In the genomic region with DNA sequence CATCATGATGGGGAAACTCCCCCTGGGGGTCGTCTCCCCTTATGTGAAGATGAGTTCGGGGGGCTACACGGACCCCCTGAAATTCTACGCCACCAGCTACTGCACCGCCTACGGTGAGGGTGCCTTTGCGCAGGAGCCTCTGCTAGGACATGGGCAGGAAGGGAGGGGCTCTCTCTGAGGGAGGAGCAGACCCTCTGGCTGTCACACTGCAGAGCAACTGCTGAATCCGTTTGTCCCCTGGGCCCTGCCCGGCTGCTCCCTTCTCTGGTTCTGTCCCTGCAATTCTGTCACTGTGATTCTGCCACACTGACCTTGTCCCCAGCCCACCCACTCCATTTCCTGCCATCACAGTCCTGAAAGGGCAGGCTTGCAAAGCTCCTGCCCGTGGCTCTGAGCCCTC, we compare ENCODE assay signal across 24 cellular contexts. TPM values are rescaled to one million over a fixed set of nuclear protein-coding genes. Genes with fewer than 3 reads are reported as not detected.
DNase-seq lines count a peak whose midpoint lies in the region; ATAC-seq, FAIRE-seq and TF ChIP-seq lines count a peak whose summit lies in the region.
"Had no signal": no experiment of that assay in that cellular context is flagged by ENCODE, and none has a peak within 500 bp of the region (broad histone marks: within the 10 kb centered on the region; RNA-seq: fewer than 3 reads in every experiment).

No MANE protein-coding gene starts in this region.

- H2AFZ ChIP-seq in HepG2 (ENCODE audit: low read length) (no peak overlapping the region), trophoblast cell (ENCODE audit: insufficient read depth, low read length, poor library complexity) (no peak overlapping the region)

- no peak overlapping the region for H2BK120ac ChIP-seq in trophoblast cell (ENCODE audit: insufficient read depth, low read length, poor library complexity)

- H3K79me2 ChIP-seq in HepG2 (ENCODE audit: insufficient read depth, low read length) (no peaks in the 10 kb centered on the region), trophoblast cell (ENCODE audit: control insufficient read depth, insufficient read depth, low read length, poor library complexity) (no peaks in the 10 kb centered on the region)

- H3K4ac ChIP-seq in trophoblast cell (ENCODE audit: low read depth, low read length), result no peak overlapping the region

- H3K27me3 ChIP-seq in HepG2 (ENCODE audit: control insufficient read depth in 1 of 2, insufficient read depth in 2 of 2, low read length in 2 of 2) (peaks cover 2 to 48% of the 10 kb centered on the region in 2 experiments), right lobe of liver (no peaks in the 10 kb centered on the region), trophoblast cell (ENCODE audit: insufficient read depth, low read length) (no peaks in the 10 kb centered on the region), Caco-2 (replicated peaks; ENCODE audit: control insufficient read depth, insufficient read depth, low read length) (no peaks in the 10 kb centered on the region)

- ATAC-seq in HepG2, result no peak; the same call in 2 of the 3 replicates
- ATAC-seq in right lobe of liver, result no peak

- no peak overlapping the region for H3K18ac ChIP-seq in trophoblast cell (ENCODE audit: low read length)

- no peak overlapping the region for H3K23ac ChIP-seq in trophoblast cell (ENCODE audit: low read length)

- H3K36me3 ChIP-seq in HepG2 (replicated peaks in 1 of 2; ENCODE audit: control insufficient read depth in 1 of 2, insufficient read depth in 2 of 2, low read length in 2 of 2) (no peaks in the 10 kb centered on the region), right lobe of liver (no peaks in the 10 kb centered on the region), trophoblast cell (ENCODE audit: control insufficient read depth in 1 of 2, insufficient read depth in 2 of 2, low read length in 2 of 2) (no peaks in the 10 kb centered on the region), Caco-2 (ENCODE audit: control insufficient read depth, insufficient read depth, low read length) (no peaks in the 10 kb centered on the region)

- H3K27me3 Mint-ChIP-seq in Caco-2 (ENCODE audit: insufficient read depth, unreplicated experiment), result no peaks in the 10 kb centered on the region
- H3K27me3 Mint-ChIP-seq in activated naive CD8-positive, alpha-beta T cell treated with anti-CD3 and anti-CD28 coated beads for 36 hours, result no peaks in the 10 kb centered on the region

- no peak overlapping the region for H4K8ac ChIP-seq in trophoblast cell (ENCODE audit: low read depth, low read length)

- H3K27ac ChIP-seq in HepG2 (ENCODE audit: extremely low read length, insufficient read depth, low read length), result no peak overlapping the region
- no peak overlapping the region for H3K27ac ChIP-seq in right lobe of liver
- H3K27ac ChIP-seq in cingulate gyrus (ENCODE audit: low read depth, low read length), result peak overlapping the region; percentile 65
- H3K27ac ChIP-seq in trophoblast cell (ENCODE audit: low read depth, low read length), result no peak overlapping the region
- H3K27ac ChIP-seq: KMS-11 had no signal

- H3K9ac ChIP-seq in HepG2 (ENCODE audit: insufficient read depth, low read depth, low read length) (no peak overlapping the region), trophoblast cell (ENCODE audit: low read length) (no peak overlapping the region)
- H3K9ac ChIP-seq: KMS-11 had no signal

- POLR2A ChIA-PET in HepG2 (lab: Yijun Ruan, JAX) (no interaction called here), Caco-2 (lab: Charles Lee) (no interaction called here)

- no peak overlapping the region for H3K4me3 Mint-ChIP-seq in Caco-2 (ENCODE audit: unreplicated experiment)
- no peak overlapping the region for H3K4me3 Mint-ChIP-seq in activated naive CD8-positive, alpha-beta T cell treated with anti-CD3 and anti-CD28 coated beads for 36 hours
- H3K4me3 Mint-ChIP-seq: CD14-positive monocyte had no signal

- in situ Hi-C loops in HepG2 (cut with HindIII; ENCODE audit: extremely low pct_ligation_motif_present, low pct_unique_long_range_greater_than_20kb), result no loop called here

- WGBS in HepG2 (ENCODE audit: low lambda C conversion rate), result 0% methylated on average over 3 of the region's 10 CpGs
- WGBS in right lobe of liver (ENCODE audit: insufficient coverage, low coverage, low lambda C conversion rate, missing lambda C conversion rate), result no CpG with 5 or more reads among the region's 10 CpGs
- WGBS in trophoblast cell (ENCODE audit: extremely low coverage, insufficient coverage, insufficient read length), result no CpG with 5 or more reads among the region's 10 CpGs

- H2BK12ac ChIP-seq in trophoblast cell (ENCODE audit: low read length), result no peak overlapping the region

- TF ChIP-seq CTCF in HepG2 (CRISPR knock-in tag; IDR thresholded peaks at IDR 0.05), result no peak
- no peak for TF ChIP-seq CTCF in right lobe of liver (IDR thresholded peaks at IDR 0.05)
- TF ChIP-seq CTCF in Caco-2 (IDR thresholded peaks at IDR 0.05; ENCODE audit: insufficient read depth in 1 of 2, low read depth in 1 of 2, low read length in 1 of 2, severe bottlenecking in 1 of 2, unreplicated experiment in 1 of 2), result no peak

- H4K20me1 ChIP-seq in HepG2 (ENCODE audit: insufficient read depth, low read length), result no peaks in the 10 kb centered on the region

- TF ChIP-seq POLR2A in HepG2 (IDR thresholded peaks at IDR 0.05; ENCODE audit: insufficient read depth in 1 of 2, low read depth in 2 of 2, low read length in 2 of 2) (no peak), right lobe of liver (IDR thresholded peaks at IDR 0.05) (no peak)

- H3K4me1 Mint-ChIP-seq in Caco-2 (ENCODE audit: low read depth, unreplicated experiment), result peaks cover 11% of the 10 kb centered on the region
- H3K4me1 Mint-ChIP-seq in activated naive CD8-positive, alpha-beta T cell treated with anti-CD3 and anti-CD28 coated beads for 36 hours, result no peaks in the 10 kb centered on the region
- H3K4me1 Mint-ChIP-seq: CD14-positive monocyte had no signal

- no peaks in the 10 kb centered on the region for H3K79me1 ChIP-seq in trophoblast cell (ENCODE audit: low read length)

- H3K4me1 ChIP-seq in HepG2 (ENCODE audit: insufficient read depth, low read length) (peaks cover 47% of the 10 kb centered on the region), right lobe of liver (peaks cover 0 to 3% (median 0%) of the 10 kb centered on the region in 4 donors), trophoblast cell (ENCODE audit: control insufficient read depth in 1 of 2, insufficient read depth in 2 of 2, low read length in 2 of 2) (peaks cover 8 to 13% of the 10 kb centered on the region in 2 experiments), Caco-2 (peaks cover 12% of the 10 kb centered on the region)

- H3K27ac Mint-ChIP-seq in Caco-2 (ENCODE audit: unreplicated experiment), result no peak overlapping the region
- no peak overlapping the region for H3K27ac Mint-ChIP-seq in activated naive CD8-positive, alpha-beta T cell treated with anti-CD3 and anti-CD28 coated beads for 36 hours
- H3K27ac Mint-ChIP-seq: CD14-positive monocyte had no signal

- DNase-seq in HepG2 (ENCODE audit: low spot score) (no peak), right lobe of liver (no peak), left kidney (ENCODE audit: low read depth, low spot score) (peak; percentile 4), trophoblast cell (no peak), DMS 273 (lab: John Stamatoyannopoulos, UW; ENCODE audit: unreplicated experiment) (no peak), Caco-2 (no peak)
- no peak for DNase-seq in activated naive CD8-positive, alpha-beta T cell treated with anti-CD3 and anti-CD28 coated beads for 36 hours
- DNase-seq: AML-193; IMR-90; NCI-H1092 treated with DMSO at 0.1 percent for 48 hours; NCI-H1436 treated with DMSO at 0.1 percent for 48 hours; NCI-H2227 treated with DMSO at 0.1 percent for 48 hours; NCI-H510A; NCI-H748 treated with DMSO at 0.1 percent for 48 hours; NK-92 treated with Interleukin-12 subunit alpha and Interleukin-12 subunit beta, amount 100 ng/mL, for 24 hours; Right ventricle myocardium superior had no signal

- H3K9me3 ChIP-seq in HepG2 (ENCODE audit: low read length) (no peaks in the 10 kb centered on the region), right lobe of liver (no peaks in the 10 kb centered on the region), trophoblast cell (ENCODE audit: insufficient read depth, low read depth, low read length) (peaks cover 2% of the 10 kb centered on the region), Caco-2 (no peaks in the 10 kb centered on the region)

- no peak overlapping the region for H2BK5ac ChIP-seq in trophoblast cell (ENCODE audit: low read depth, low read length, poor library complexity)

- H3K4me3 ChIP-seq in HepG2 (replicated peaks in 1 of 3; ENCODE audit: insufficient read depth in 1 of 3, low read depth in 2 of 3, low read length in 3 of 3), result peak overlapping the region in 1 of 3 experiments; percentile 6; a peak in 1 of 6 replicates
- no peak overlapping the region for H3K4me3 ChIP-seq in right lobe of liver
- no peak overlapping the region for H3K4me3 ChIP-seq in trophoblast cell (ENCODE audit: low read depth, low read length)
- H3K4me3 ChIP-seq in Caco-2 (ENCODE audit: low read depth, low read length), result no peak overlapping the region

- no peak for TF ChIP-seq RAD21 in HepG2 (CRISPR knock-in tag; IDR thresholded peaks at IDR 0.05)

- H2AK5ac ChIP-seq in trophoblast cell (ENCODE audit: low read length), result peak overlapping the region; percentile 0

- no peak overlapping the region for H3K14ac ChIP-seq in trophoblast cell (ENCODE audit: low read length)

- FAIRE-seq in HepG2 (lab: Jason Lieb, UNC), result no peak
- FAIRE-seq: HTR-8/SVneo, RCC 7860 had no signal

- H3K9me3 Mint-ChIP-seq in Caco-2 (ENCODE audit: unreplicated experiment), result no peaks in the 10 kb centered on the region
- no peaks in the 10 kb centered on the region for H3K9me3 Mint-ChIP-seq in activated naive CD8-positive, alpha-beta T cell treated with anti-CD3 and anti-CD28 coated beads for 36 hours

- no peak overlapping the region for H4K91ac ChIP-seq in trophoblast cell (ENCODE audit: low read depth, low read length)

- intact Hi-C loops in HepG2 (cut with micrococcal nuclease; ENCODE audit: unreplicated experiment) (no loop called here), right lobe of liver (cut with DNase I) (no loop called here), Caco-2 (cut with micrococcal nuclease; ENCODE audit: unreplicated experiment) (no loop called here)

- no peak overlapping the region for H4K12ac ChIP-seq in trophoblast cell (ENCODE audit: low read depth, low read length)

- TF ChIP-seq EP300 in HepG2 (IDR thresholded peaks at IDR 0.05; ENCODE audit: low read depth in 2 of 2, low read length in 2 of 2), result no peak
- no peak for TF ChIP-seq EP300 in HepG2 (CRISPR knock-in tag; IDR thresholded peaks at IDR 0.05; ENCODE audit: borderline replicate concordance)

- peak overlapping the region; percentile 22; the same call in 1 of the 2 replicates for H3K4me2 ChIP-seq in HepG2 (ENCODE audit: low read depth, low read length)
- no peak overlapping the region for H3K4me2 ChIP-seq in trophoblast cell (ENCODE audit: low read length)
- H3K4me2 ChIP-seq: KMS-11 had no signal

- CTCF ChIA-PET in HepG2 (lab: Yijun Ruan, JAX; ENCODE audit: low intra/inter-chr PET ratio, low total read pairs), result interaction anchor here (1.3 kb wide), 1 partner anchor 35 kb away, joined by 3 read pairs; no protein-coding TSS in a partner anchor
- CTCF ChIA-PET in Caco-2 (lab: Charles Lee), result interaction anchor here (0.6 to 1.3 kb wide), 3 partner anchors 30 to 157 kb away, joined by 3 read pairs; no protein-coding TSS in a partner anchor

- no TSS peak for BruUV-seq in HepG2 (replicated peaks; lab: Mats Ljungman, UMichigan)
- BruUV-seq in Caco-2 (replicated peaks; lab: Mats Ljungman, UMichigan), result no TSS peak

- no peaks in the 10 kb centered on the region for H3K36me3 Mint-ChIP-seq in Caco-2 (ENCODE audit: insufficient read depth, unreplicated experiment)
- H3K36me3 Mint-ChIP-seq in activated naive CD8-positive, alpha-beta T cell treated with anti-CD3 and anti-CD28 coated beads for 36 hours, result no peaks in the 10 kb centered on the region
- H3K36me3 Mint-ChIP-seq: CD14-positive monocyte had no signal

RNA-seq across cellular contexts. Expression of a gene that starts 26.7 kb away (rescaled TPM):
- total RNA-seq in HepG2 (2016; rRNA removed; fragmentation: Illumina TruSeq; extraction: Trizol) (not detected in 2 replicates), right lobe of liver (not detected), Caco-2 (2022) (0.34 TPM in 1 of 2 replicates, not detected in the other)
- total RNA-seq in HepG2 (2016; cell fraction: cytosol; rRNA removed; fragmentation: Illumina TruSeq; extraction: Trizol; ENCODE audit: low read depth), result not detected in 2 replicates
- not detected in 2 replicates for total RNA-seq in HepG2 (2016; cell fraction: insoluble cytoplasmic fraction; rRNA removed; fragmentation: Illumina TruSeq; extraction: Trizol)
- not detected in 2 replicates for total RNA-seq in HepG2 (2016; cell fraction: membrane; rRNA removed; fragmentation: Illumina TruSeq; extraction: Trizol)
- not detected in 2 replicates for total RNA-seq in HepG2 (2016; cell fraction: nucleus; rRNA removed; fragmentation: Illumina TruSeq; extraction: Trizol)
- polyA plus RNA-seq in HepG2 (2011; rRNA removed), result not detected in 2 replicates
- not detected in 2 replicates for polyA plus RNA-seq in HepG2 (2011; cell fraction: cytosol; rRNA removed)
- not detected in 2 replicates for polyA plus RNA-seq in HepG2 (2011; cell fraction: nucleus; rRNA removed)
- not detected in 2 replicates for polyA plus RNA-seq in HepG2 (2012)
- polyA plus RNA-seq in HepG2 (2016; cell fraction: cytosol; fragmentation: Illumina TruSeq; extraction: Trizol; ENCODE audit: low read depth), result not detected in 2 replicates
- not detected in 2 replicates for polyA plus RNA-seq in HepG2 (2016; cell fraction: insoluble cytoplasmic fraction; fragmentation: Illumina TruSeq; extraction: Trizol; ENCODE audit: low read depth)
- not detected in 2 replicates for polyA plus RNA-seq in HepG2 (2016; cell fraction: membrane; fragmentation: Illumina TruSeq; extraction: Trizol; ENCODE audit: low read depth)
- not detected in 2 replicates for polyA plus RNA-seq in HepG2 (2016; cell fraction: nucleus; fragmentation: Illumina TruSeq; extraction: Trizol; ENCODE audit: insufficient read depth, low read depth)
- not detected in 2 replicates for polyA minus RNA-seq in HepG2 (2011; rRNA and poly(A)+ RNA removed; ENCODE audit: low replicate concordance)
- not detected in 2 replicates for polyA minus RNA-seq in HepG2 (2011; cell fraction: cytosol; rRNA and poly(A)+ RNA removed)
- not detected in 2 replicates for polyA minus RNA-seq in HepG2 (2011; cell fraction: nucleus; rRNA and poly(A)+ RNA removed)
- 0.46 and 0.48 TPM in 2 replicates for polyA plus RNA-seq in trophoblast cell (2013)
- total RNA-seq in activated naive CD8-positive, alpha-beta T cell treated with anti-CD3 and anti-CD28 coated beads for 36 hours, result not detected
- total RNA-seq: A172, IMR-90, SK-MEL-5 had no signal
- polyA plus RNA-seq: AG04450, CD14-positive monocyte, IMR-90 had no signal

RNA-seq across cellular contexts. Expression of a gene that starts 51.9 kb away (rescaled TPM):
- total RNA-seq in HepG2 (2016; rRNA removed; fragmentation: Illumina TruSeq; extraction: Trizol) (44.2 and 53.3 TPM in 2 replicates), right lobe of liver (10 to 100 TPM; 17.7 to 62.5 (median 23.3) TPM), Caco-2 (2022) (49.2 and 52.1 TPM in 2 replicates)
- total RNA-seq in HepG2 (2016; cell fraction: cytosol; rRNA removed; fragmentation: Illumina TruSeq; extraction: Trizol; ENCODE audit: low read depth), result 30.3 and 32.6 TPM in 2 replicates
- 44.0 and 50.9 TPM in 2 replicates for total RNA-seq in HepG2 (2016; cell fraction: insoluble cytoplasmic fraction; rRNA removed; fragmentation: Illumina TruSeq; extraction: Trizol)
- total RNA-seq in HepG2 (2016; cell fraction: membrane; rRNA removed; fragmentation: Illumina TruSeq; extraction: Trizol), result 39.7 and 41.1 TPM in 2 replicates
- total RNA-seq in HepG2 (2016; cell fraction: nucleus; rRNA removed; fragmentation: Illumina TruSeq; extraction: Trizol), result 25.6 and 36.2 TPM in 2 replicates
- polyA plus RNA-seq in HepG2 (2011; rRNA removed), result 70.4 and 70.5 TPM in 2 replicates
- 81.8 and 87.8 TPM in 2 replicates for polyA plus RNA-seq in HepG2 (2011; cell fraction: cytosol; rRNA removed)
- polyA plus RNA-seq in HepG2 (2011; cell fraction: nucleus; rRNA removed), result 26.5 and 33.7 TPM in 2 replicates
- polyA plus RNA-seq in HepG2 (2012), result 25.1 and 33.9 TPM in 2 replicates
- 25.0 and 26.0 TPM in 2 replicates for polyA plus RNA-seq in HepG2 (2016; cell fraction: cytosol; fragmentation: Illumina TruSeq; extraction: Trizol; ENCODE audit: low read depth)
- polyA plus RNA-seq in HepG2 (2016; cell fraction: insoluble cytoplasmic fraction; fragmentation: Illumina TruSeq; extraction: Trizol; ENCODE audit: low read depth), result 65.1 and 67.8 TPM in 2 replicates
- 38.0 and 41.3 TPM in 2 replicates for polyA plus RNA-seq in HepG2 (2016; cell fraction: membrane; fragmentation: Illumina TruSeq; extraction: Trizol; ENCODE audit: low read depth)
- polyA plus RNA-seq in HepG2 (2016; cell fraction: nucleus; fragmentation: Illumina TruSeq; extraction: Trizol; ENCODE audit: insufficient read depth, low read depth), result 48.1 and 64.5 TPM in 2 replicates
- 102 and 166 TPM in 2 replicates for polyA minus RNA-seq in HepG2 (2011; rRNA and poly(A)+ RNA removed; ENCODE audit: low replicate concordance)
- 21.2 and 24.1 TPM in 2 replicates for polyA minus RNA-seq in HepG2 (2011; cell fraction: cytosol; rRNA and poly(A)+ RNA removed)
- polyA minus RNA-seq in HepG2 (2011; cell fraction: nucleus; rRNA and poly(A)+ RNA removed), result 54.1 and 63.3 TPM in 2 replicates
- polyA plus RNA-seq in trophoblast cell (2013), result 24.1 and 24.8 TPM in 2 replicates
- total RNA-seq in activated naive CD8-positive, alpha-beta T cell treated with anti-CD3 and anti-CD28 coated beads for 36 hours, result 10 to 100 TPM; 41.7 to 44.4 TPM

RNA-seq across cellular contexts. Expression of a gene that starts 52.0 kb away (rescaled TPM):
- total RNA-seq in HepG2 (2016; rRNA removed; fragmentation: Illumina TruSeq; extraction: Trizol) (29.4 and 34.1 TPM in 2 replicates), right lobe of liver (10 to 100 TPM; 16.7 to 52.0 (median 31.7) TPM), Caco-2 (2022) (123 and 128 TPM in 2 replicates)
- 7.3 and 8.6 TPM in 2 replicates for total RNA-seq in HepG2 (2016; cell fraction: cytosol; rRNA removed; fragmentation: Illumina TruSeq; extraction: Trizol; ENCODE audit: low read depth)
- 25.4 and 37.8 TPM in 2 replicates for total RNA-seq in HepG2 (2016; cell fraction: insoluble cytoplasmic fraction; rRNA removed; fragmentation: Illumina TruSeq; extraction: Trizol)
- total RNA-seq in HepG2 (2016; cell fraction: membrane; rRNA removed; fragmentation: Illumina TruSeq; extraction: Trizol), result 19.4 and 20.2 TPM in 2 replicates
- total RNA-seq in HepG2 (2016; cell fraction: nucleus; rRNA removed; fragmentation: Illumina TruSeq; extraction: Trizol), result 48.4 and 51.2 TPM in 2 replicates
- 36.8 and 40.6 TPM in 2 replicates for polyA plus RNA-seq in HepG2 (2011; rRNA removed)
- 16.4 and 19.7 TPM in 2 replicates for polyA plus RNA-seq in HepG2 (2011; cell fraction: cytosol; rRNA removed)
- 110 and 125 TPM in 2 replicates for polyA plus RNA-seq in HepG2 (2011; cell fraction: nucleus; rRNA removed)
- 47.5 and 48.9 TPM in 2 replicates for polyA plus RNA-seq in HepG2 (2012)
- polyA plus RNA-seq in HepG2 (2016; cell fraction: cytosol; fragmentation: Illumina TruSeq; extraction: Trizol; ENCODE audit: low read depth), result 3.7 and 4.1 TPM in 2 replicates
- 36.9 and 49.6 TPM in 2 replicates for polyA plus RNA-seq in HepG2 (2016; cell fraction: insoluble cytoplasmic fraction; fragmentation: Illumina TruSeq; extraction: Trizol; ENCODE audit: low read depth)
- 13.1 and 15.0 TPM in 2 replicates for polyA plus RNA-seq in HepG2 (2016; cell fraction: membrane; fragmentation: Illumina TruSeq; extraction: Trizol; ENCODE audit: low read depth)
- 151 and 159 TPM in 2 replicates for polyA plus RNA-seq in HepG2 (2016; cell fraction: nucleus; fragmentation: Illumina TruSeq; extraction: Trizol; ENCODE audit: insufficient read depth, low read depth)
- 43.6 and 128 TPM in 2 replicates for polyA minus RNA-seq in HepG2 (2011; rRNA and poly(A)+ RNA removed; ENCODE audit: low replicate concordance)
- polyA minus RNA-seq in HepG2 (2011; cell fraction: cytosol; rRNA and poly(A)+ RNA removed), result 14.5 and 17.3 TPM in 2 replicates
- 56.7 and 63.0 TPM in 2 replicates for polyA minus RNA-seq in HepG2 (2011; cell fraction: nucleus; rRNA and poly(A)+ RNA removed)
- 92.9 and 93.6 TPM in 2 replicates for polyA plus RNA-seq in trophoblast cell (2013)
- total RNA-seq in activated naive CD8-positive, alpha-beta T cell treated with anti-CD3 and anti-CD28 coated beads for 36 hours, result 100 to 1,000 TPM; 123 to 139 TPM
